In genomic region chr12:78118486-78118885, GRCh38 we compare ENCODE assay signal across 17 cellular contexts.
"Had no signal": no experiment of that assay in that cellular context is flagged by ENCODE, and none has a peak within 500 bp of the region (broad histone marks: within the 10 kb centered on the region; RNA-seq: fewer than 3 reads in every experiment).

No MANE protein-coding gene starts in this region.

- H3K27me3 ChIP-seq: colonic mucosa, gastrocnemius medialis, left lung, tibial artery had no signal

- H3K36me3 Mint-ChIP-seq: activated naive CD8-positive, alpha-beta T cell treated with anti-CD3 and anti-CD28 coated beads for 36 hours had no signal

- H3K4me3 Mint-ChIP-seq: activated naive CD8-positive, alpha-beta T cell treated with anti-CD3 and anti-CD28 coated beads for 36 hours; activated T-helper 1 cell treated with anti-CD3 and anti-CD28 coated beads, Interleukin-12 subunit alpha, Interleukin-12 subunit beta, Interleukin-2, Interleukin-4 antibody, amounts not matched to agents 30 ng/mL and 10 ng/mL and 1 ng/mL, durations not matched to agents 14 hours and 24 hours and 36 hours; brain; nephron had no signal

- H3K4me1 ChIP-seq: colonic mucosa, gastrocnemius medialis, left lung, tibial artery had no signal

- H3K36me3 ChIP-seq: colonic mucosa, gastrocnemius medialis, left lung, tibial artery, WERI-Rb-1 had no signal

- H3K27ac ChIP-seq: colonic mucosa, gastrocnemius medialis, left lung, tibial artery, WERI-Rb-1 had no signal

- H3K4me1 Mint-ChIP-seq: activated naive CD8-positive, alpha-beta T cell treated with anti-CD3 and anti-CD28 coated beads for 36 hours; nephron had no signal

- H3K27me3 Mint-ChIP-seq: activated naive CD8-positive, alpha-beta T cell treated with anti-CD3 and anti-CD28 coated beads for 36 hours; brain; progenitor cell of endocrine pancreas had no signal

- FAIRE-seq: urothelium cell line had no signal

- H3K27ac Mint-ChIP-seq: activated naive CD8-positive, alpha-beta T cell treated with anti-CD3 and anti-CD28 coated beads for 36 hours; activated T-helper 1 cell treated with anti-CD3 and anti-CD28 coated beads, Interleukin-12 subunit alpha, Interleukin-12 subunit beta, Interleukin-2, Interleukin-4 antibody, amounts not matched to agents 30 ng/mL and 10 ng/mL and 1 ng/mL, durations not matched to agents 14 hours and 24 hours and 36 hours; brain; nephron; progenitor cell of endocrine pancreas had no signal

- DNase-seq: activated CD4-positive, alpha-beta T cell treated with anti-CD3 and anti-CD28 coated beads, Interleukin-2, amount 50 U/mL, for 48 hours; activated naive CD8-positive, alpha-beta T cell treated with anti-CD3 and anti-CD28 coated beads for 36 hours; colonic mucosa; gastrocnemius medialis; left lung; midbrain; occipital lobe; stimulated activated CD4-positive, alpha-beta T cell treated with anti-CD3 and anti-CD28 coated beads, Interleukin-2, amount 100 ng/mL, for 24 hours; stimulated activated naive CD8-positive, alpha-beta T cell treated with anti-CD3 and anti-CD28 coated beads, Interleukin-15, Interleukin-2, amounts not matched to agents 100 U/mL and 50 U/mL, for 24 hours; T-helper 2 cell; tibial artery had no signal

- H3K9me3 ChIP-seq: colonic mucosa, gastrocnemius medialis had no signal

- H3K4me3 ChIP-seq: colonic mucosa, gastrocnemius medialis, left lung, tibial artery had no signal
